Comparison of ENCODE assay signal across 1 cellular context in the genomic region with DNA sequence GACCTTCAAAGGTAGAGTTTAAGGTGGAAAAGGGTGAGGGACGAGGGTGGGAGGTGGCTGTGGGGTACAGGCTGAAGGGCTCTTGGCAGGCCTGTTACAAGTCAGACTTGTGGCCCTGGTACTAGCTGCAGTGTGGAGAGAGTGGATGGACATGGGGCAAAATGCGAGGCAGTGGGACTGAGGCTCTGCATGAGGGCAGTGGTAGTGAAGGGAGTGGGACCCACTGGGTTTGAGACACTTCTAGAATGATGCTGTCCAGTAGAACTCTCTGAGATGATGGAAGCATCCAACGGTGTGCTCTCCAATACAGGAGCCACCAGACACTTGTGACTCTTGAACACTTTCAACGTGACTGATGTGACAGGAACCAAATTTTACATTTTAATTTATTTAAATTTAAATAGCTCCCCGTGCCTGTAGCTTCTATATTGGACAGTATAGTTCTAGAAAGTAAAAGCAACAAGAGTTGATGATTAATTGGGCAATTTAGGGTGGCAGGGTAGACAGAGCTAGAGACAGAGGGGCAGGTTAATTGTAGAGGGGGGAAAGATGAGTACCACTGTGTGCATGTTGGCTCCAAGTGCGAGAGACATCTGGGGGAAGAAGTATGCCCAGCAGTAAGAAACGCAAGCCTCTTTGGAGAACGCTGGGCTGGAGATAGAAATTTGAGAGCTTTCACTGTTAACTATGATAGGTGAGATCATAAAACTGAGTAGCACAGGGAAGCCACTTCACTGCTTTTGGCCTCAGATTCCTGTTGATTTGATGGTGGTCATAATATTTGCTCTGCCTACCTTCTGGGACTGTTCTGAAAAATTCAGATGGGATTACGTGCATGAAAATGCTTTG.
A peak's percentile ranks its signal among the peaks of the same experiment; 100 is the strongest.
TF ChIP-seq lines count a peak whose summit lies in the region.

No MANE protein-coding gene starts in this region.

TF ChIP-seq in HEK293, 187 proteins besides CTCF, POLR2A, EP300 and RAD21 (continued from another document):
- TF ChIP-seq ZBTB8A (tag by site-specific recombination; IDR thresholded peaks at IDR 0.05): no peak
- TF ChIP-seq ZBTB17 (tag by site-specific recombination; IDR thresholded peaks at IDR 0.05): no peak
- TF ChIP-seq, protein P1, sequence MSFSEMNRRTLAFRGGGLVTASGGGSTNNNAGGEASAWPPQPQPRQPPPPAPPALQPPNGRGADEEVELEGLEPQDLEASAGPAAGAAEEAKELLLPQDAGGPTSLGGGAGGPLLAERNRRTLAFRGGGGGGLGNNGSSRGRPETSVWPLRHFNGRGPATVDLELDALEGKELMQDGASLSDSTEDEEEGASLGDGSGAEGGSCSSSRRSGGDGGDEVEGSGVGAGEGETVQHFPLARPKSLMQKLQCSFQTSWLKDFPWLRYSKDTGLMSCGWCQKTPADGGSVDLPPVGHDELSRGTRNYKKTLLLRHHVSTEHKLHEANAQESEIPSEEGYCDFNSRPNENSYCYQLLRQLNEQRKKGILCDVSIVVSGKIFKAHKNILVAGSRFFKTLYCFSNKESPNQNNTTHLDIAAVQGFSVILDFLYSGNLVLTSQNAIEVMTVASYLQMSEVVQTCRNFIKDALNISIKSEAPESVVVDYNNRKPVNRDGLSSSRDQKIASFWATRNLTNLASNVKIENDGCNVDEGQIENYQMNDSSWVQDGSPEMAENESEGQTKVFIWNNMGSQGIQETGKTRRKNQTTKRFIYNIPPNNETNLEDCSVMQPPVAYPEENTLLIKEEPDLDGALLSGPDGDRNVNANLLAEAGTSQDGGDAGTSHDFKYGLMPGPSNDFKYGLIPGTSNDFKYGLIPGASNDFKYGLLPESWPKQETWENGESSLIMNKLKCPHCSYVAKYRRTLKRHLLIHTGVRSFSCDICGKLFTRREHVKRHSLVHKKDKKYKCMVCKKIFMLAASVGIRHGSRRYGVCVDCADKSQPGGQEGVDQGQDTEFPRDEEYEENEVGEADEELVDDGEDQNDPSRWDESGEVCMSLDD (tag by site-specific recombination; IDR thresholded peaks at IDR 0.05): no peak
- TF ChIP-seq, protein P2, sequence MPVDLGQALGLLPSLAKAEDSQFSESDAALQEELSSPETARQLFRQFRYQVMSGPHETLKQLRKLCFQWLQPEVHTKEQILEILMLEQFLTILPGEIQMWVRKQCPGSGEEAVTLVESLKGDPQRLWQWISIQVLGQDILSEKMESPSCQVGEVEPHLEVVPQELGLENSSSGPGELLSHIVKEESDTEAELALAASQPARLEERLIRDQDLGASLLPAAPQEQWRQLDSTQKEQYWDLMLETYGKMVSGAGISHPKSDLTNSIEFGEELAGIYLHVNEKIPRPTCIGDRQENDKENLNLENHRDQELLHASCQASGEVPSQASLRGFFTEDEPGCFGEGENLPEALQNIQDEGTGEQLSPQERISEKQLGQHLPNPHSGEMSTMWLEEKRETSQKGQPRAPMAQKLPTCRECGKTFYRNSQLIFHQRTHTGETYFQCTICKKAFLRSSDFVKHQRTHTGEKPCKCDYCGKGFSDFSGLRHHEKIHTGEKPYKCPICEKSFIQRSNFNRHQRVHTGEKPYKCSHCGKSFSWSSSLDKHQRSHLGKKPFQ (tag by site-specific recombination; IDR thresholded peaks at IDR 0.05): peak; percentile 21; the same call in 1 of the 2 replicates
- TF ChIP-seq, protein P3, sequence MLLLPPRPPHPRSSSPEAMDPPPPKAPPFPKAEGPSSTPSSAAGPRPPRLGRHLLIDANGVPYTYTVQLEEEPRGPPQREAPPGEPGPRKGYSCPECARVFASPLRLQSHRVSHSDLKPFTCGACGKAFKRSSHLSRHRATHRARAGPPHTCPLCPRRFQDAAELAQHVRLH (tag by site-specific recombination; IDR thresholded peaks at IDR 0.05): 0 out of 2 replicates have a peak, but pooled peaks have one; percentile 51
- TF ChIP-seq, protein P4, sequence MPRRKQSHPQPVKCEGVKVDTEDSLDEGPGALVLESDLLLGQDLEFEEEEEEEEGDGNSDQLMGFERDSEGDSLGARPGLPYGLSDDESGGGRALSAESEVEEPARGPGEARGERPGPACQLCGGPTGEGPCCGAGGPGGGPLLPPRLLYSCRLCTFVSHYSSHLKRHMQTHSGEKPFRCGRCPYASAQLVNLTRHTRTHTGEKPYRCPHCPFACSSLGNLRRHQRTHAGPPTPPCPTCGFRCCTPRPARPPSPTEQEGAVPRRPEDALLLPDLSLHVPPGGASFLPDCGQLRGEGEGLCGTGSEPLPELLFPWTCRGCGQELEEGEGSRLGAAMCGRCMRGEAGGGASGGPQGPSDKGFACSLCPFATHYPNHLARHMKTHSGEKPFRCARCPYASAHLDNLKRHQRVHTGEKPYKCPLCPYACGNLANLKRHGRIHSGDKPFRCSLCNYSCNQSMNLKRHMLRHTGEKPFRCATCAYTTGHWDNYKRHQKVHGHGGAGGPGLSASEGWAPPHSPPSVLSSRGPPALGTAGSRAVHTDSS (tag by site-specific recombination; IDR thresholded peaks at IDR 0.05): no peak
- TF ChIP-seq, protein P5, sequence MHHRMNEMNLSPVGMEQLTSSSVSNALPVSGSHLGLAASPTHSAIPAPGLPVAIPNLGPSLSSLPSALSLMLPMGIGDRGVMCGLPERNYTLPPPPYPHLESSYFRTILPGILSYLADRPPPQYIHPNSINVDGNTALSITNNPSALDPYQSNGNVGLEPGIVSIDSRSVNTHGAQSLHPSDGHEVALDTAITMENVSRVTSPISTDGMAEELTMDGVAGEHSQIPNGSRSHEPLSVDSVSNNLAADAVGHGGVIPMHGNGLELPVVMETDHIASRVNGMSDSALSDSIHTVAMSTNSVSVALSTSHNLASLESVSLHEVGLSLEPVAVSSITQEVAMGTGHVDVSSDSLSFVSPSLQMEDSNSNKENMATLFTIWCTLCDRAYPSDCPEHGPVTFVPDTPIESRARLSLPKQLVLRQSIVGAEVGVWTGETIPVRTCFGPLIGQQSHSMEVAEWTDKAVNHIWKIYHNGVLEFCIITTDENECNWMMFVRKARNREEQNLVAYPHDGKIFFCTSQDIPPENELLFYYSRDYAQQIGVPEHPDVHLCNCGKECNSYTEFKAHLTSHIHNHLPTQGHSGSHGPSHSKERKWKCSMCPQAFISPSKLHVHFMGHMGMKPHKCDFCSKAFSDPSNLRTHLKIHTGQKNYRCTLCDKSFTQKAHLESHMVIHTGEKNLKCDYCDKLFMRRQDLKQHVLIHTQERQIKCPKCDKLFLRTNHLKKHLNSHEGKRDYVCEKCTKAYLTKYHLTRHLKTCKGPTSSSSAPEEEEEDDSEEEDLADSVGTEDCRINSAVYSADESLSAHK (tag by site-specific recombination; IDR thresholded peaks at IDR 0.05): no peak
- TF ChIP-seq, protein P6, sequence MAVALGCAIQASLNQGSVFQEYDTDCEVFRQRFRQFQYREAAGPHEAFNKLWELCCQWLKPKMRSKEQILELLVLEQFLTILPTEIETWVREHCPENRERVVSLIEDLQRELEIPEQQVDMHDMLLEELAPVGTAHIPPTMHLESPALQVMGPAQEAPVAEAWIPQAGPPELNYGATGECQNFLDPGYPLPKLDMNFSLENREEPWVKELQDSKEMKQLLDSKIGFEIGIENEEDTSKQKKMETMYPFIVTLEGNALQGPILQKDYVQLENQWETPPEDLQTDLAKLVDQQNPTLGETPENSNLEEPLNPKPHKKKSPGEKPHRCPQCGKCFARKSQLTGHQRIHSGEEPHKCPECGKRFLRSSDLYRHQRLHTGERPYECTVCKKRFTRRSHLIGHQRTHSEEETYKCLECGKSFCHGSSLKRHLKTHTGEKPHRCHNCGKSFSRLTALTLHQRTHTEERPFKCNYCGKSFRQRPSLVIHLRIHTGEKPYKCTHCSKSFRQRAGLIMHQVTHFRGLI (tag by site-specific recombination; IDR thresholded peaks at IDR 0.05): peak; percentile 34; the same call in 1 of the 2 replicates
- TF ChIP-seq ZNF548 (tag by site-specific recombination; IDR thresholded peaks at IDR 0.05): no peak
- TF ChIP-seq, protein P7, sequence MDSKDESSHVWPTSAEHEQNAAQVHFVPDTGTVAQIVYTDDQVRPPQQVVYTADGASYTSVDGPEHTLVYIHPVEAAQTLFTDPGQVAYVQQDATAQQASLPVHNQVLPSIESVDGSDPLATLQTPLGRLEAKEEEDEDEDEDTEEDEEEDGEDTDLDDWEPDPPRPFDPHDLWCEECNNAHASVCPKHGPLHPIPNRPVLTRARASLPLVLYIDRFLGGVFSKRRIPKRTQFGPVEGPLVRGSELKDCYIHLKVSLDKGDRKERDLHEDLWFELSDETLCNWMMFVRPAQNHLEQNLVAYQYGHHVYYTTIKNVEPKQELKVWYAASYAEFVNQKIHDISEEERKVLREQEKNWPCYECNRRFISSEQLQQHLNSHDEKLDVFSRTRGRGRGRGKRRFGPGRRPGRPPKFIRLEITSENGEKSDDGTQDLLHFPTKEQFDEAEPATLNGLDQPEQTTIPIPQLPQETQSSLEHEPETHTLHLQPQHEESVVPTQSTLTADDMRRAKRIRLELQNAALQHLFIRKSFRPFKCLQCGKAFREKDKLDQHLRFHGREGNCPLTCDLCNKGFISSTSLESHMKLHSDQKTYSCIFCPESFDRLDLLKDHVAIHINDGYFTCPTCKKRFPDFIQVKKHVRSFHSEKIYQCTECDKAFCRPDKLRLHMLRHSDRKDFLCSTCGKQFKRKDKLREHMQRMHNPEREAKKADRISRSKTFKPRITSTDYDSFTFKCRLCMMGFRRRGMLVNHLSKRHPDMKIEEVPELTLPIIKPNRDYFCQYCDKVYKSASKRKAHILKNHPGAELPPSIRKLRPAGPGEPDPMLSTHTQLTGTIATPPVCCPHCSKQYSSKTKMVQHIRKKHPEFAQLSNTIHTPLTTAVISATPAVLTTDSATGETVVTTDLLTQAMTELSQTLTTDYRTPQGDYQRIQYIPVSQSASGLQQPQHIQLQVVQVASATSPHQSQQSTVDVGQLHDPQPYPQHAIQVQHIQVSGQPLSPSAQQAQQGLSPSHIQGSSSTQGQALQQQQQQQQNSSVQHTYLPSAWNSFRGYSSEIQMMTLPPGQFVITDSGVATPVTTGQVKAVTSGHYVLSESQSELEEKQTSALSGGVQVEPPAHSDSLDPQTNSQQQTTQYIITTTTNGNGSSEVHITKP (tag by site-specific recombination; IDR thresholded peaks at IDR 0.05): 0 out of 2 replicates have a peak, but pooled peaks have one; percentile 17
- TF ChIP-seq, protein P8, sequence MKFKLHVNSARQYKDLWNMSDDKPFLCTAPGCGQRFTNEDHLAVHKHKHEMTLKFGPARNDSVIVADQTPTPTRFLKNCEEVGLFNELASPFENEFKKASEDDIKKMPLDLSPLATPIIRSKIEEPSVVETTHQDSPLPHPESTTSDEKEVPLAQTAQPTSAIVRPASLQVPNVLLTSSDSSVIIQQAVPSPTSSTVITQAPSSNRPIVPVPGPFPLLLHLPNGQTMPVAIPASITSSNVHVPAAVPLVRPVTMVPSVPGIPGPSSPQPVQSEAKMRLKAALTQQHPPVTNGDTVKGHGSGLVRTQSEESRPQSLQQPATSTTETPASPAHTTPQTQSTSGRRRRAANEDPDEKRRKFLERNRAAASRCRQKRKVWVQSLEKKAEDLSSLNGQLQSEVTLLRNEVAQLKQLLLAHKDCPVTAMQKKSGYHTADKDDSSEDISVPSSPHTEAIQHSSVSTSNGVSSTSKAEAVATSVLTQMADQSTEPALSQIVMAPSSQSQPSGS (tag by site-specific recombination; IDR thresholded peaks at IDR 0.05; ENCODE audit: low read depth): peak; percentile 21; the same call in 1 of the 2 replicates
- TF ChIP-seq, protein P9, sequence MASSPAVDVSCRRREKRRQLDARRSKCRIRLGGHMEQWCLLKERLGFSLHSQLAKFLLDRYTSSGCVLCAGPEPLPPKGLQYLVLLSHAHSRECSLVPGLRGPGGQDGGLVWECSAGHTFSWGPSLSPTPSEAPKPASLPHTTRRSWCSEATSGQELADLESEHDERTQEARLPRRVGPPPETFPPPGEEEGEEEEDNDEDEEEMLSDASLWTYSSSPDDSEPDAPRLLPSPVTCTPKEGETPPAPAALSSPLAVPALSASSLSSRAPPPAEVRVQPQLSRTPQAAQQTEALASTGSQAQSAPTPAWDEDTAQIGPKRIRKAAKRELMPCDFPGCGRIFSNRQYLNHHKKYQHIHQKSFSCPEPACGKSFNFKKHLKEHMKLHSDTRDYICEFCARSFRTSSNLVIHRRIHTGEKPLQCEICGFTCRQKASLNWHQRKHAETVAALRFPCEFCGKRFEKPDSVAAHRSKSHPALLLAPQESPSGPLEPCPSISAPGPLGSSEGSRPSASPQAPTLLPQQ (tag by site-specific recombination; IDR thresholded peaks at IDR 0.05): peak; percentile 68; the same call in 1 of the 2 replicates
- TF ChIP-seq ZNF629 (tag by site-specific recombination; IDR thresholded peaks at IDR 0.05): peak; percentile 18; the same call in 1 of the 2 replicates
- no peak for TF ChIP-seq EGR2 (tag by site-specific recombination; IDR thresholded peaks at IDR 0.05; ENCODE audit: low read depth)
- TF ChIP-seq KLF1 (tag by site-specific recombination; IDR thresholded peaks at IDR 0.05): no peak
- no peak for TF ChIP-seq ZNF423 (tag by site-specific recombination; IDR thresholded peaks at IDR 0.05)
